ENCODE assay signal across 1 cellular context in genomic region chr17:77361986-77362620, GRCh38.
TF ChIP-seq lines count a peak whose summit lies in the region.

No MANE protein-coding gene starts in this region.

TF ChIP-seq in IMR-90, 13 proteins besides CTCF, POLR2A, EP300 and RAD21 (continued from another document):
- TF ChIP-seq USF2 (IDR thresholded peaks at IDR 0.05; ENCODE audit: low read depth, low read length) (no peak), SMC3 (IDR thresholded peaks at IDR 0.05; ENCODE audit: low read depth, low read length) (no peak)
